8 cellular contexts compared by ENCODE assay signal in genomic region chr3:179149239-179149887, GRCh38. TPM values are rescaled to one million over a fixed set of nuclear protein-coding genes. Genes with fewer than 3 reads are reported as not detected.
DNase-seq lines count a peak whose midpoint lies in the region; ATAC-seq and TF ChIP-seq lines count a peak whose summit lies in the region.

No MANE protein-coding gene starts in this region.

- H3K9me3 ChIP-seq in DND-41 (ENCODE audit: insufficient read depth, low read length, severe bottlenecking) = no peaks in the 10 kb centered on the region
- no peaks in the 10 kb centered on the region for H3K9me3 ChIP-seq in MG63
- no peaks in the 10 kb centered on the region for H3K9me3 ChIP-seq in duodenal mucosa (ENCODE audit: control insufficient read depth in 1 of 2, low read length in 2 of 2)
- H3K9me3 ChIP-seq in mesenchymal stem cell (ENCODE audit: control insufficient read depth, low read length) = no peaks in the 10 kb centered on the region

- no peak for TF ChIP-seq CTCF in DND-41 (IDR thresholded peaks at IDR 0.05; ENCODE audit: borderline replicate concordance, extremely low read depth, low read length, poor library complexity, severe bottlenecking)
- TF ChIP-seq CTCF in VCaP (conservative IDR thresholded peaks at IDR 0.05) = no peak

- peaks cover 6% of the 10 kb centered on the region for H3K79me1 ChIP-seq in mesenchymal stem cell (replicated peaks; ENCODE audit: low read length, poor library complexity, severe bottlenecking)

- no peaks in the 10 kb centered on the region for H3K27me3 Mint-ChIP-seq in stimulated activated memory B cell treated with anti-CD40 and anti-IgM and Interleukin-4, amounts not matched to agents 10 μg/mL and 1 μg/mL and 100 μg/mL, for 72 hours

- H3K27me3 ChIP-seq in DND-41 (ENCODE audit: insufficient read depth, low read length, poor library complexity) (no peaks in the 10 kb centered on the region), MG63 (no peaks in the 10 kb centered on the region), duodenal mucosa (ENCODE audit: control insufficient read depth in 1 of 2, insufficient read depth in 2 of 2, low read length in 2 of 2) (no peaks in the 10 kb centered on the region), mesenchymal stem cell (ENCODE audit: control insufficient read depth in 1 of 2, insufficient read depth in 1 of 2, low read length in 2 of 2) (no peaks in the 10 kb centered on the region)

- peaks cover 43% of the 10 kb centered on the region for H4K20me1 ChIP-seq in DND-41 (ENCODE audit: insufficient read depth, low read length)

- H3K79me2 ChIP-seq in DND-41 (ENCODE audit: insufficient read depth, low read length) = peaks cover 62% of the 10 kb centered on the region

- H3K4me2 ChIP-seq in DND-41 (ENCODE audit: insufficient read depth, low read length) = peak overlapping the region; percentile 78
- H3K4me2 ChIP-seq in mesenchymal stem cell (ENCODE audit: low read length, poor library complexity, severe bottlenecking) = peak overlapping the region; percentile 46

- H2BK120ac ChIP-seq in mesenchymal stem cell (ENCODE audit: low read depth, low read length) = no peak overlapping the region

- peaks cover 44% of the 10 kb centered on the region for H3K4me1 Mint-ChIP-seq in stimulated activated memory B cell treated with anti-CD40 and anti-IgM and Interleukin-4, amounts not matched to agents 10 μg/mL and 1 μg/mL and 100 μg/mL, for 72 hours

- no peak overlapping the region for H2AK5ac ChIP-seq in mesenchymal stem cell (ENCODE audit: low read length, severe bottlenecking)

- ATAC-seq in DND-41 (ENCODE audit: insufficient read depth, low read depth) (no peak), GM21723 (IDR thresholded peaks at IDR 0.05; ENCODE audit: unreplicated experiment) (peak; percentile 29), HG02970 (IDR thresholded peaks at IDR 0.05; ENCODE audit: low FRiP score, unreplicated experiment) (no peak)
- peak; percentile 60 for ATAC-seq in stimulated activated memory B cell treated with anti-CD40 and anti-IgM and Interleukin-4, amounts not matched to agents 10 μg/mL and 1 μg/mL and 100 μg/mL, for 72 hours

- H3K27ac Mint-ChIP-seq in stimulated activated memory B cell treated with anti-CD40 and anti-IgM and Interleukin-4, amounts not matched to agents 10 μg/mL and 1 μg/mL and 100 μg/mL, for 72 hours = no peak overlapping the region

- H3K14ac ChIP-seq in mesenchymal stem cell (ENCODE audit: low read length in 2 of 2) = no peak overlapping the region

- H3K36me3 ChIP-seq in DND-41 (ENCODE audit: insufficient read depth, low read length) (no peaks in the 10 kb centered on the region), MG63 (no peaks in the 10 kb centered on the region), duodenal mucosa (ENCODE audit: control insufficient read depth in 1 of 2, insufficient read depth in 2 of 2, low read length in 2 of 2) (no peaks in the 10 kb centered on the region), mesenchymal stem cell (ENCODE audit: control insufficient read depth in 1 of 2, insufficient read depth in 2 of 2, low read depth in 1 of 2, low read length in 2 of 2) (no peaks in the 10 kb centered on the region)

- no peaks in the 10 kb centered on the region for H3K9me3 Mint-ChIP-seq in stimulated activated memory B cell treated with anti-CD40 and anti-IgM and Interleukin-4, amounts not matched to agents 10 μg/mL and 1 μg/mL and 100 μg/mL, for 72 hours

- H2BK15ac ChIP-seq in mesenchymal stem cell (ENCODE audit: low read depth, poor library complexity, severe bottlenecking) = no peak overlapping the region

- peak overlapping the region; percentile 66 to 86 for H3K4me3 ChIP-seq in DND-41 (ENCODE audit: low read depth in 1 of 2, low read length in 2 of 2)
- H3K4me3 ChIP-seq in MG63 = peak overlapping the region; percentile 90
- H3K4me3 ChIP-seq in duodenal mucosa (ENCODE audit: low read depth in 1 of 2, low read length in 2 of 2) = peak overlapping the region; percentile 85 to 92
- H3K4me3 ChIP-seq in mesenchymal stem cell (ENCODE audit: insufficient read depth in 1 of 2, low read depth in 1 of 2, low read length in 2 of 2) = peak overlapping the region; percentile 86 to 97

- no peaks in the 10 kb centered on the region for H3K36me3 Mint-ChIP-seq in stimulated activated memory B cell treated with anti-CD40 and anti-IgM and Interleukin-4, amounts not matched to agents 10 μg/mL and 1 μg/mL and 100 μg/mL, for 72 hours

- H3K23ac ChIP-seq in mesenchymal stem cell (ENCODE audit: low read length in 2 of 2) = no peak overlapping the region

- DNase-seq in DND-41 = no peak
- DNase-seq in MG63 = peak; percentile 15
- peak; percentile 60 for DNase-seq in mesenchymal stem cell

- H3K4ac ChIP-seq in mesenchymal stem cell (ENCODE audit: low read depth in 1 of 2, low read length in 2 of 2) = peak overlapping the region in 1 of 2 experiments; percentile 98

- no peak overlapping the region for H2BK12ac ChIP-seq in mesenchymal stem cell (ENCODE audit: low read length in 2 of 2)

- no peak overlapping the region for H4K91ac ChIP-seq in mesenchymal stem cell (ENCODE audit: low read length)

- peak overlapping the region; percentile 91 for H3K9ac ChIP-seq in DND-41 (ENCODE audit: low read depth, low read length)
- peak overlapping the region; percentile 83 for H3K9ac ChIP-seq in duodenal mucosa (ENCODE audit: low read depth in 1 of 2, low read length in 2 of 2)
- peak overlapping the region; percentile 87 for H3K9ac ChIP-seq in mesenchymal stem cell (ENCODE audit: low read length)

- H4K8ac ChIP-seq in mesenchymal stem cell (ENCODE audit: low read length) = no peak overlapping the region

- H2BK5ac ChIP-seq in mesenchymal stem cell (ENCODE audit: low read depth, low read length, poor library complexity, severe bottlenecking) = no peak overlapping the region

- WGBS in mesenchymal stem cell = 2% methylated on average over 16 of the region's 17 CpGs

- H3K4me3 Mint-ChIP-seq in stimulated activated memory B cell treated with anti-CD40 and anti-IgM and Interleukin-4, amounts not matched to agents 10 μg/mL and 1 μg/mL and 100 μg/mL, for 72 hours = peak overlapping the region; percentile 92

- peak overlapping the region; percentile 30 to 33 for H3K18ac ChIP-seq in mesenchymal stem cell (ENCODE audit: low read depth in 1 of 2, low read length in 2 of 2)

- H2AFZ ChIP-seq in DND-41 (ENCODE audit: low read depth, low read length) = peak overlapping the region; percentile 28; the same call in 1 of the 2 replicates
- H2AFZ ChIP-seq in mesenchymal stem cell (ENCODE audit: low read depth, low read length) = no peak overlapping the region

- H3K27ac ChIP-seq in DND-41 (ENCODE audit: low read length) = peak overlapping the region; percentile 89
- peak overlapping the region; percentile 93 for H3K27ac ChIP-seq in VCaP
- H3K27ac ChIP-seq in duodenal mucosa (ENCODE audit: low read depth, low read length) = peak overlapping the region; percentile 86
- peak overlapping the region; percentile 61 for H3K27ac ChIP-seq in mesenchymal stem cell (ENCODE audit: low read length, poor library complexity, severe bottlenecking)

- peaks cover 36% of the 10 kb centered on the region for H3K4me1 ChIP-seq in DND-41 (ENCODE audit: insufficient read depth, low read length)
- H3K4me1 ChIP-seq in duodenal mucosa (ENCODE audit: control insufficient read depth in 1 of 2, insufficient read depth in 2 of 2, low read length in 2 of 2) = peaks cover 9 to 19% of the 10 kb centered on the region in 2 donors
- peaks cover 2% of the 10 kb centered on the region for H3K4me1 ChIP-seq in mesenchymal stem cell (ENCODE audit: control insufficient read depth, insufficient read depth, low read depth, low read length)

RNA-seq across cellular contexts. Expression of gene PIK3CA, which starts 1.2 kb away (rescaled TPM):
- 17.9 TPM in 2 replicates for total RNA-seq in MG63 (2014; rRNA removed; shearing (Covaris generic); ENCODE audit: low replicate concordance)
- polyA plus RNA-seq in mesenchymal stem cell (2013, experiment 1 of 2) = 12.6 TPM
- 14.7 TPM for polyA plus RNA-seq in mesenchymal stem cell (2013, experiment 2 of 2)

Comparison
In these comparisons a context has a peak if more than half of its experiments do, and no peak if none do; other contexts are left out.
1. ATAC-seq: peak in GM21723 (single experiment) and stimulated activated memory B cell treated with anti-CD40 and anti-IgM and Interleukin-4, amounts not matched to agents 10 μg/mL and 1 μg/mL and 100 μg/mL, for 72 hours (single experiment); none in DND-41 (single experiment) and HG02970 (single experiment).
2. Peak in every context shown above with its lines, with median percentiles within 50 percentile points of each other: H3K27ac ChIP-seq, H3K4me3 ChIP-seq and H3K9ac ChIP-seq.